In the genomic region with DNA sequence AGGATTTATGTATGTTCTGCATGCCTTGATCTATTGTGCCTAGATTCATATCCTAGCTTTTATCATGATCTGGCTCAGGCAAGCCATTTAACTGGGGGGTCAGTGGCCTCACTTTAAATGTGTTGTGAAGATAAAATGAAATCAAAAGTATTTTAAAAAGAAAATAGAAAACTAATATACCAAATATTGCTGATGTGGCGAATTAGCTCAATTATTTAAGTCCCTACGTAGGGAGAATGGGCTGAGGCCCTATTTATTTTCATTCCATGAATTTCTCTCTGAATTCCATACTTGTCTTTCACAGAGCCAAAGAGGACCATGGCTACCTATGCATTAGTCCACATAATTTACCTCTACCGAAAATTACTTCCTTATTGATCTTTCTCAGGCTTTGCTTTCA, we compare ENCODE assay signal across 3 cellular contexts.
TF ChIP-seq lines count a peak whose summit lies in the region.

No MANE protein-coding gene starts in this region.

TF ChIP-seq in SK-N-SH, 30 proteins besides CTCF, POLR2A, EP300 and RAD21 (continued from another document):
- no peak for TF ChIP-seq ZBTB33 (IDR thresholded peaks at IDR 0.05; ENCODE audit: borderline replicate concordance, low read depth)
- no peak for TF ChIP-seq REST (IDR thresholded peaks at IDR 0.05; ENCODE audit: low read depth, low read length)

TF ChIP-seq in SK-N-SH treated with all-trans-retinoic acid at 6 μM for 48 hours, 23 proteins besides CTCF, POLR2A, EP300 and RAD21 (continued from another document):
- TF ChIP-seq, protein P1, sequence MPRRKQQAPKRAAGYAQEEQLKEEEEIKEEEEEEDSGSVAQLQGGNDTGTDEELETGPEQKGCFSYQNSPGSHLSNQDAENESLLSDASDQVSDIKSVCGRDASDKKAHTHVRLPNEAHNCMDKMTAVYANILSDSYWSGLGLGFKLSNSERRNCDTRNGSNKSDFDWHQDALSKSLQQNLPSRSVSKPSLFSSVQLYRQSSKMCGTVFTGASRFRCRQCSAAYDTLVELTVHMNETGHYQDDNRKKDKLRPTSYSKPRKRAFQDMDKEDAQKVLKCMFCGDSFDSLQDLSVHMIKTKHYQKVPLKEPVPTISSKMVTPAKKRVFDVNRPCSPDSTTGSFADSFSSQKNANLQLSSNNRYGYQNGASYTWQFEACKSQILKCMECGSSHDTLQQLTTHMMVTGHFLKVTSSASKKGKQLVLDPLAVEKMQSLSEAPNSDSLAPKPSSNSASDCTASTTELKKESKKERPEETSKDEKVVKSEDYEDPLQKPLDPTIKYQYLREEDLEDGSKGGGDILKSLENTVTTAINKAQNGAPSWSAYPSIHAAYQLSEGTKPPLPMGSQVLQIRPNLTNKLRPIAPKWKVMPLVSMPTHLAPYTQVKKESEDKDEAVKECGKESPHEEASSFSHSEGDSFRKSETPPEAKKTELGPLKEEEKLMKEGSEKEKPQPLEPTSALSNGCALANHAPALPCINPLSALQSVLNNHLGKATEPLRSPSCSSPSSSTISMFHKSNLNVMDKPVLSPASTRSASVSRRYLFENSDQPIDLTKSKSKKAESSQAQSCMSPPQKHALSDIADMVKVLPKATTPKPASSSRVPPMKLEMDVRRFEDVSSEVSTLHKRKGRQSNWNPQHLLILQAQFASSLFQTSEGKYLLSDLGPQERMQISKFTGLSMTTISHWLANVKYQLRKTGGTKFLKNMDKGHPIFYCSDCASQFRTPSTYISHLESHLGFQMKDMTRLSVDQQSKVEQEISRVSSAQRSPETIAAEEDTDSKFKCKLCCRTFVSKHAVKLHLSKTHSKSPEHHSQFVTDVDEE (CRISPR knock-in tag; IDR thresholded peaks at IDR 0.05): no peak

TF ChIP-seq in WTC11, 78 proteins besides CTCF, POLR2A, EP300 and RAD21 (continued from another document):
- no peak for TF ChIP-seq USF2 (CRISPR knock-in tag; IDR thresholded peaks at IDR 0.05)
